ENCODE assay signal across 17 cellular contexts in the genomic region with DNA sequence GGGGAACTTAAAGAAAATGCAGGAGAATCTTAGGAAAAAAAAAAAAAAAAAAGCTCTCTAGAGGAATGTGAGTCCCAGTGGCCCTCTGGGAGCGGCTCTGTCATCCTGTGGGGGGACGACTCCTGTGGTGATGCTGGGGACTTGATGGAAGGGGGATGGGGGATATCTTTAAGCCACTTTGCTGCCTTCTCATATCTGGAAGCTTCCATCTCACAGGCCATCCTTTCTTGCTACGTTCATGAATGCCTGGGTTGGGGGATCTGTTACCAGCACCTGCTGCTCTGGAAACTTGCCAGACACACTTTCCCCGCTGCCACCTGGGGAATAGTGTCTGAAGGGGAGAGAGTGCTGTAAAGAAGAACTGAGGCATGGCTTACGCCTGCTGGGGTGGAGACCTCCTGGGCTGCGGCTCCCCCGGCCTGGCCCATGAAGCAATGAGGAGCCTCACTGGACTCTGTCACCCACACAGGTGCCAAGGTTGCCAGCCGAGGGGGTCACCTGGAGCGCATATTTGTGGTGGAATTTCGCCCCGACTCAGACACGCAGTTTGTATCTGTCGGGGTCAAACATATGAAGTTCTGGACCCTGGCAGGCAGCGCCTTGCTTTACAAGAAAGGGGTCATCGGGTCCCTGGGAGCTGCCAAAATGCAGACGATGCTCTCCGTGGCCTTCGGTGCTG.
DNase-seq lines count a peak whose midpoint lies in the region; FAIRE-seq and TF ChIP-seq lines count a peak whose summit lies in the region.
"Had no signal": no experiment of that assay in that cellular context is flagged by ENCODE, and none has a peak within 500 bp of the region (broad histone marks: within the 10 kb centered on the region; RNA-seq: fewer than 3 reads in every experiment).

No MANE protein-coding gene starts in this region.

- no peak overlapping the region for H3K4me3 ChIP-seq in neuronal stem cell (ENCODE audit: low read length in 2 of 2)
- H3K4me3 ChIP-seq: esophagus squamous epithelium, testis had no signal

- no peak overlapping the region for H4K91ac ChIP-seq in neuronal stem cell (ENCODE audit: low read depth, low read length, poor library complexity)

- no peak overlapping the region for H2BK15ac ChIP-seq in neuronal stem cell (ENCODE audit: low read length)

- H2BK5ac ChIP-seq in neuronal stem cell (ENCODE audit: low read length) = no peak overlapping the region

- H3K9ac ChIP-seq in neuronal stem cell (ENCODE audit: low read depth, low read length, poor library complexity) = no peak overlapping the region

- peaks cover 0 to 3% of the 10 kb centered on the region in 2 donors for H3K4me1 ChIP-seq in neuronal stem cell (ENCODE audit: control insufficient read depth in 2 of 2, insufficient read depth in 1 of 2, low read depth in 1 of 2, low read length in 2 of 2)
- H3K4me1 ChIP-seq: testis had no signal

- no peak overlapping the region for H3K4me2 ChIP-seq in neuronal stem cell (ENCODE audit: insufficient read depth, low read length, poor library complexity, severe bottlenecking)

- DNase-seq in NCI-H1417 (lab: John Stamatoyannopoulos, UW) (peak; percentile 39 to 68 (median 62)), NCI-H1417 treated with DMSO at 0.1 percent for 48 hours (lab: John Stamatoyannopoulos, UW) (no peak), NCI-H1105 treated with DMSO at 0.1 percent for 48 hours (lab: John Stamatoyannopoulos, UW) (peak; percentile 59), NCI-H82 treated with DMSO at 0.1 percent for 48 hours (lab: John Stamatoyannopoulos, UW; ENCODE audit: unreplicated experiment) (peak; percentile 56), neuronal stem cell (ENCODE audit: low spot score) (no peak), D721Med (ENCODE audit: insufficient read length, low spot score) (no peak), SKM-1 (lab: John Stamatoyannopoulos, UW; ENCODE audit: unreplicated experiment) (no peak)
- DNase-seq in activated naive CD4-positive, alpha-beta T cell (lab: John Stamatoyannopoulos, UW) = no peak
- DNase-seq: activated CD4-positive, alpha-beta T cell treated with anti-CD3 and anti-CD28 coated beads, Interleukin-2, amount 50 U/mL, for 1 hour; activated naive CD4-positive, alpha-beta T cell treated with Interleukin-2 at 50 U/mL for 16 hours; caudate nucleus; esophagus squamous epithelium; Karpas-422; NCI-H1694; NCI-H526 treated with DMSO at 0.1 percent for 48 hours; nucleus accumbens; testis had no signal

- H2AFZ ChIP-seq in neuronal stem cell (ENCODE audit: low read length) = no peak overlapping the region

- no peaks in the 10 kb centered on the region for H3K9me3 ChIP-seq in neuronal stem cell (replicated peaks in 1 of 2; ENCODE audit: control insufficient read depth in 2 of 2, insufficient read depth in 1 of 2, low read depth in 1 of 2, low read length in 2 of 2)
- H3K9me3 ChIP-seq: esophagus squamous epithelium, testis had no signal

- no peak for TF ChIP-seq CTCF in D721Med (IDR thresholded peaks at IDR 0.05; ENCODE audit: insufficient read depth, missing control alignments)

- H3K27ac ChIP-seq in neuronal stem cell (replicated peaks; ENCODE audit: low read length) = no peak overlapping the region
- H3K27ac ChIP-seq: testis had no signal

- FAIRE-seq in D721Med (lab: Jason Lieb, UNC) = no peak

- no CpG with 5 or more reads among the region's 18 CpGs for WGBS in neuronal stem cell (ENCODE audit: extremely low coverage in 2 of 2, insufficient read length in 2 of 2, insufficient replicate concordance in 1 of 2), 2 donors

- H2AK5ac ChIP-seq in neuronal stem cell (ENCODE audit: low read depth, low read length) = no peak overlapping the region

- H3K4ac ChIP-seq in neuronal stem cell (ENCODE audit: low read length) = no peak overlapping the region

- peak overlapping the region; percentile 86 for H3K18ac ChIP-seq in neuronal stem cell (ENCODE audit: low read length)

- H3K14ac ChIP-seq in neuronal stem cell (ENCODE audit: low read length) = no peak overlapping the region

- H3K36me3 ChIP-seq in neuronal stem cell (replicated peaks in 1 of 2; ENCODE audit: control insufficient read depth in 2 of 2, insufficient read depth in 2 of 2, low read length in 2 of 2) = no peaks in the 10 kb centered on the region
- H3K36me3 ChIP-seq: esophagus squamous epithelium had no signal

- H2BK12ac ChIP-seq in neuronal stem cell (ENCODE audit: low read length) = no peak overlapping the region

- H3K23ac ChIP-seq in neuronal stem cell (ENCODE audit: low read depth, low read length, poor library complexity) = no peak overlapping the region

- H4K8ac ChIP-seq in neuronal stem cell (ENCODE audit: low read depth, low read length) = no peak overlapping the region

- no peak overlapping the region for H2BK120ac ChIP-seq in neuronal stem cell (ENCODE audit: low read depth, low read length)

- H3K27me3 ChIP-seq in neuronal stem cell (ENCODE audit: control insufficient read depth in 3 of 3, insufficient read depth in 3 of 3, low read depth in 1 of 3, low read length in 3 of 3) = no peaks in the 10 kb centered on the region
- H3K27me3 ChIP-seq: esophagus squamous epithelium, testis had no signal

- no peaks in the 10 kb centered on the region for H3K79me1 ChIP-seq in neuronal stem cell (ENCODE audit: low read depth, low read length)

Comparison
In these comparisons a context has a peak if more than half of its experiments do, and no peak if none do; other contexts are left out.
1. DNase-seq: peak in NCI-H1417 (3 of 3), NCI-H1105 treated with DMSO at 0.1 percent for 48 hours (single experiment) and NCI-H82 treated with DMSO at 0.1 percent for 48 hours (single experiment); none in NCI-H1417 treated with DMSO at 0.1 percent for 48 hours (single experiment), neuronal stem cell (single experiment), D721Med (single experiment), SKM-1 (single experiment) and activated naive CD4-positive, alpha-beta T cell (0 of 4).